8 cellular contexts compared by ENCODE assay signal in the genomic region with DNA sequence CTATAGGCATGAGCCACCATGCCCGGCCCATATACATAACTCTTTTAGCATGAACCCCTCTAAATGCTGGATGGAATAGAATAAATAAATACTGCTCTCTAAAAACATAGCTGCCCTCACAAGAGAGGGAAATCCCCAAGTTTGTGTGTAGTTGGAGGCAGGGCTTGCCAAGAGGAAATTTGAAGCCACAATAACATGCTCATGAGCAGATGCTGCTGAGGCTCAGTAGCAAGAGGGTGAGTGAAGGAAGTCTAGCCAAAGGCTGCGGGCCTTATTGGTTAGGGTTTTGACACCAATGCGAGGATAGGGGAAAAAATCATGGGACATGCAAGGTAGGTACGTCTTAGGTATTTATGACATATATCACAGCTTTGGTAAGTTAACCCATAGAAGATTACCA. TPM values are rescaled to one million over a fixed set of nuclear protein-coding genes. Genes with fewer than 3 reads are reported as not detected.
DNase-seq lines count a peak whose midpoint lies in the region; ATAC-seq and TF ChIP-seq lines count a peak whose summit lies in the region.

No MANE protein-coding gene starts in this region.

- POLR2A ChIA-PET in activated CD8-positive, alpha-beta T cell treated with anti-CD3 and anti-CD28 coated beads, Interleukin-2, amount 10 ng/mL, durations not matched to agents 7 days and 5 days (lab: Charles Lee), result interaction anchor here (10.2 kb wide), 1 partner anchor 18 kb away, joined by 138 read pairs; a partner anchor contains a TSS

- peaks cover 17% of the 10 kb centered on the region for H3K36me3 Mint-ChIP-seq in activated CD8-positive, alpha-beta T cell treated with anti-CD3 and anti-CD28 coated beads, Interleukin-2, amount 10 ng/mL, durations not matched to agents 7 days and 5 days (ENCODE audit: low read depth)
- no peaks in the 10 kb centered on the region for H3K36me3 Mint-ChIP-seq in natural killer cell

- CTCF ChIA-PET in activated CD8-positive, alpha-beta T cell treated with anti-CD3 and anti-CD28 coated beads, Interleukin-2, amount 10 ng/mL, durations not matched to agents 7 days and 5 days (lab: Charles Lee), result interaction anchor here (0.8 to 4.3 kb wide), 4 partner anchors 15 to 36 kb away, joined by 3 to 30 read pairs (median 4); a partner anchor contains a TSS

- no peak overlapping the region for H3K4me3 Mint-ChIP-seq in activated CD8-positive, alpha-beta T cell treated with anti-CD3 and anti-CD28 coated beads, Interleukin-2, amount 10 ng/mL, durations not matched to agents 7 days and 5 days
- peak overlapping the region; percentile 14 for H3K4me3 Mint-ChIP-seq in natural killer cell

- TF ChIP-seq CTCF in natural killer cell (IDR thresholded peaks at IDR 0.05), result no peak

- H3K27ac Mint-ChIP-seq in activated CD8-positive, alpha-beta T cell treated with anti-CD3 and anti-CD28 coated beads, Interleukin-2, amount 10 ng/mL, durations not matched to agents 7 days and 5 days, result peak overlapping the region; percentile 74
- peak overlapping the region; percentile 53 to 69 for H3K27ac Mint-ChIP-seq in natural killer cell

- peaks cover 64% of the 10 kb centered on the region for H3K4me1 Mint-ChIP-seq in activated CD8-positive, alpha-beta T cell treated with anti-CD3 and anti-CD28 coated beads, Interleukin-2, amount 10 ng/mL, durations not matched to agents 7 days and 5 days (ENCODE audit: low read depth)
- H3K4me1 Mint-ChIP-seq in natural killer cell, result peaks cover 25 to 30% of the 10 kb centered on the region in 2 donors

- ATAC-seq in GM19035 (IDR thresholded peaks at IDR 0.05; ENCODE audit: unreplicated experiment), result peak; percentile 74
- peak; percentile 73 for ATAC-seq in HG03039 (IDR thresholded peaks at IDR 0.05; ENCODE audit: unreplicated experiment)
- peak; percentile 87 for ATAC-seq in activated CD8-positive, alpha-beta T cell treated with anti-CD3 and anti-CD28 coated beads, Interleukin-2, amount 10 ng/mL, durations not matched to agents 7 days and 5 days
- peak; percentile 80 to 96 (median 93) for ATAC-seq in natural killer cell

- peak; percentile 59 for DNase-seq in activated CD8-positive, alpha-beta T cell treated with anti-CD3 and anti-CD28 coated beads, Interleukin-2, amount 10 ng/mL, durations not matched to agents 7 days and 5 days
- DNase-seq in natural killer cell (no peak), hippocampal formation (lab: John Stamatoyannopoulos, UW) (no peak), ecto neural progenitor cell (ENCODE audit: low spot score) (no peak), NCI-H446 (lab: John Stamatoyannopoulos, UW) (no peak)
- no peak for DNase-seq in NK-92 treated with Interleukin-12 subunit alpha and Interleukin-12 subunit beta, amount 100 ng/mL, for 24 hours (lab: John Stamatoyannopoulos, UW)

- no peaks in the 10 kb centered on the region for H3K27me3 Mint-ChIP-seq in activated CD8-positive, alpha-beta T cell treated with anti-CD3 and anti-CD28 coated beads, Interleukin-2, amount 10 ng/mL, durations not matched to agents 7 days and 5 days (ENCODE audit: low read depth)
- no peaks in the 10 kb centered on the region for H3K27me3 Mint-ChIP-seq in natural killer cell (ENCODE audit: low read depth in 2 of 2)

- no peaks in the 10 kb centered on the region for H3K9me3 Mint-ChIP-seq in activated CD8-positive, alpha-beta T cell treated with anti-CD3 and anti-CD28 coated beads, Interleukin-2, amount 10 ng/mL, durations not matched to agents 7 days and 5 days (ENCODE audit: insufficient read depth)
- H3K9me3 Mint-ChIP-seq in natural killer cell, result no peaks in the 10 kb centered on the region

- intact Hi-C loops in natural killer cell (cut with micrococcal nuclease), result no loop called here

RNA-seq across cellular contexts. Expression of a gene that starts 17.3 kb away (rescaled TPM):
- 10 to 100 TPM; 10.2 to 10.7 TPM for total RNA-seq in activated CD8-positive, alpha-beta T cell treated with anti-CD3 and anti-CD28 coated beads, Interleukin-2, amount 10 ng/mL, durations not matched to agents 7 days and 5 days
- 10 to 100 TPM; 20.9 to 28.6 (median 25.3) TPM for total RNA-seq in natural killer cell
